19 cellular contexts compared by ENCODE assay signal in genomic region chr6:68159433-68159832, GRCh38.
A peak's percentile ranks its signal among the peaks of the same experiment; 100 is the strongest.
DNase-seq lines count a peak whose midpoint lies in the region; ATAC-seq and TF ChIP-seq lines count a peak whose summit lies in the region.
"Had no signal": no experiment of that assay in that cellular context is flagged by ENCODE, and none has a peak within 500 bp of the region (broad histone marks: within the 10 kb centered on the region; RNA-seq: fewer than 3 reads in every experiment).

No MANE protein-coding gene starts in this region.

- H2AFZ ChIP-seq in KMS-11 (ENCODE audit: low read depth) = no peak overlapping the region

- no peak overlapping the region for H3K4me3 ChIP-seq in KMS-11 (IDR thresholded peaks at IDR 0.05; ENCODE audit: insufficient read depth, low read depth, low read length)

- H3K27ac ChIP-seq in KMS-11 = no peak overlapping the region

- no peak for TF ChIP-seq CTCF in GM13977 (IDR thresholded peaks at IDR 0.05; ENCODE audit: extremely low read depth, insufficient read depth, missing control alignments)
- TF ChIP-seq CTCF in KMS-11 (conservative IDR thresholded peaks at IDR 0.05; ENCODE audit: low read depth, low read length) = no peak

- no peaks in the 10 kb centered on the region for H4K20me1 ChIP-seq in KMS-11 (ENCODE audit: insufficient read depth)

- H3K4me2 ChIP-seq in KMS-11 = peak overlapping the region; percentile 39

- in situ Hi-C loops in GM13977 (cut with MboI; ENCODE audit: low pct_unique_long_range_greater_than_20kb, low sequenced_read_pairs, unreplicated experiment) = no loop called here

- H3K36me3 ChIP-seq in KMS-11 (ENCODE audit: insufficient read depth) = no peaks in the 10 kb centered on the region

- no peaks in the 10 kb centered on the region for H3K79me2 ChIP-seq in KMS-11 (ENCODE audit: insufficient read depth, low read depth)

- peaks cover 50% of the 10 kb centered on the region for H3K4me1 ChIP-seq in KMS-11 (ENCODE audit: low read depth, poor library complexity, severe bottlenecking)

- peak; percentile 40 for ATAC-seq in GM21423 (IDR thresholded peaks at IDR 0.05; ENCODE audit: unreplicated experiment)
- ATAC-seq in HG03135 (IDR thresholded peaks at IDR 0.05; ENCODE audit: unreplicated experiment) = peak; percentile 31
- no peak for ATAC-seq in HG03045 (IDR thresholded peaks at IDR 0.05; ENCODE audit: unreplicated experiment)
- no peak for ATAC-seq in HG03025 (IDR thresholded peaks at IDR 0.05; ENCODE audit: low FRiP score, unreplicated experiment)
- ATAC-seq: CD8-positive, alpha-beta T cell had no signal

- DNase-seq in GM13977 (ENCODE audit: low spot score) = peak; percentile 4
- no peak for DNase-seq in ecto neural progenitor cell (ENCODE audit: low spot score)
- DNase-seq in kidney tubule cell (ENCODE audit: low spot score) = no peak
- DNase-seq: CD8-positive, alpha-beta T cell; GOT3; IMR-90; Kasumi-1; NCI-H1105 treated with DMSO at 0.1 percent for 48 hours; NCI-H1694 treated with DMSO at 0.1 percent for 48 hours; NCI-H2107; NCI-H345; NCI-H526; RPMI8226; SIG-M5 had no signal

- H3K27me3 ChIP-seq in KMS-11 (ENCODE audit: insufficient read depth, low read depth) = no peaks in the 10 kb centered on the region

- no peak overlapping the region for H3K9ac ChIP-seq in KMS-11

Comparison
In these comparisons a context has a peak if more than half of its experiments do, and no peak if none do; other contexts are left out.
1. ATAC-seq: peak in GM21423 (single experiment) and HG03135 (single experiment); none in HG03045 (single experiment) and HG03025 (single experiment).